ENCODE assay signal across 1 cellular context in genomic region chr5:128109138-128109537, GRCh38.
TF ChIP-seq lines count a peak whose summit lies in the region.

No MANE protein-coding gene starts in this region.

TF ChIP-seq in IMR-90, 13 proteins besides CTCF, POLR2A, EP300 and RAD21:
- TF ChIP-seq MAZ (IDR thresholded peaks at IDR 0.05; ENCODE audit: borderline replicate concordance, low read depth, low read length): no peak
- TF ChIP-seq BHLHE40 (IDR thresholded peaks at IDR 0.05; ENCODE audit: low read depth, low read length): no peak
- no peak for TF ChIP-seq USF2 (IDR thresholded peaks at IDR 0.05; ENCODE audit: low read depth, low read length)
- TF ChIP-seq FOS (IDR thresholded peaks at IDR 0.05; ENCODE audit: low read depth, low read length): no peak
- TF ChIP-seq SMC3 (IDR thresholded peaks at IDR 0.05; ENCODE audit: low read depth, low read length): no peak
- TF ChIP-seq MXI1 (IDR thresholded peaks at IDR 0.05; ENCODE audit: borderline replicate concordance, low read depth, low read length): no peak
- no peak for TF ChIP-seq CHD1 (IDR thresholded peaks at IDR 0.05; ENCODE audit: low read depth, low read length)
- no peak for TF ChIP-seq ELK1 (IDR thresholded peaks at IDR 0.05; ENCODE audit: borderline replicate concordance, low read depth, low read length)
- TF ChIP-seq NFE2L2 (IDR thresholded peaks at IDR 0.05; ENCODE audit: low read depth, low read length): no peak
- no peak for TF ChIP-seq RCOR1 (IDR thresholded peaks at IDR 0.05; ENCODE audit: insufficient replicate concordance, low read length)
- TF ChIP-seq RFX5 (IDR thresholded peaks at IDR 0.05; ENCODE audit: low read depth, low read length): no peak
- no peak for TF ChIP-seq MAFK (IDR thresholded peaks at IDR 0.05; ENCODE audit: low read depth, low read length)
- no peak for TF ChIP-seq CEBPB (IDR thresholded peaks at IDR 0.05; ENCODE audit: low read depth, low read length)
